Comparison of ENCODE assay signal across 1 cellular context in genomic region chr15:75204340-75205063, GRCh38.
A peak's percentile ranks its signal among the peaks of the same experiment; 100 is the strongest.
TF ChIP-seq lines count a peak whose summit lies in the region.

No MANE protein-coding gene starts in this region.

TF ChIP-seq in HepG2, 621 proteins besides CTCF, POLR2A, EP300 and RAD21 (continued from another document and continues in another):
- TF ChIP-seq THAP9 (CRISPR knock-in tag; IDR thresholded peaks at IDR 0.05; ENCODE audit: borderline replicate concordance) = peak; percentile 99
- TF ChIP-seq SATB2 (CRISPR knock-in tag; IDR thresholded peaks at IDR 0.05) = no peak
- TF ChIP-seq FUBP1 (CRISPR knock-in tag; IDR thresholded peaks at IDR 0.05; ENCODE audit: borderline replicate concordance) = no peak
- no peak for TF ChIP-seq NONO (IDR thresholded peaks at IDR 0.05)
- TF ChIP-seq NONO (CRISPR knock-in tag; conservative IDR thresholded peaks at IDR 0.05) = peak; percentile 73
- TF ChIP-seq ZC3H13 (CRISPR knock-in tag; IDR thresholded peaks at IDR 0.05) = no peak
- TF ChIP-seq ZNF33A (CRISPR knock-in tag; IDR thresholded peaks at IDR 0.05; ENCODE audit: borderline replicate concordance) = 0 out of 2 replicates have a peak, but pooled peaks have one; percentile 73
- no peak for TF ChIP-seq GABPA (IDR thresholded peaks at IDR 0.05; ENCODE audit: low read depth, low read length)
- TF ChIP-seq GABPA (CRISPR knock-in tag; IDR thresholded peaks at IDR 0.05; ENCODE audit: low read depth) = no peak
- no peak for TF ChIP-seq DNMT3B (CRISPR knock-in tag; conservative IDR thresholded peaks at IDR 0.05)
- peak; percentile 87; the same call in 1 of the 2 replicates for TF ChIP-seq ZNF691 (CRISPR knock-in tag; IDR thresholded peaks at IDR 0.05; ENCODE audit: borderline replicate concordance, low read depth)
- no peak for TF ChIP-seq ZNF230 (CRISPR knock-in tag; IDR thresholded peaks at IDR 0.05)
- peak; percentile 33; the same call in 1 of the 2 replicates for TF ChIP-seq MTA1 (CRISPR knock-in tag; IDR thresholded peaks at IDR 0.05; ENCODE audit: borderline replicate concordance)
- no peak for TF ChIP-seq TBL1XR1 (IDR thresholded peaks at IDR 0.05; ENCODE audit: borderline replicate concordance, low read length, partially characterized antibody)
- TF ChIP-seq ZNF737 (CRISPR knock-in tag; IDR thresholded peaks at IDR 0.05; ENCODE audit: borderline replicate concordance) = no peak
- TF ChIP-seq TBX3 (IDR thresholded peaks at IDR 0.05; ENCODE audit: borderline replicate concordance) = no peak
- 0 out of 2 replicates have a peak, but pooled peaks have one; percentile 40 for TF ChIP-seq ZBTB7B (CRISPR knock-in tag; IDR thresholded peaks at IDR 0.05)
- TF ChIP-seq KIAA2018 (CRISPR knock-in tag; IDR thresholded peaks at IDR 0.05; ENCODE audit: borderline replicate concordance) = no peak
- peak; percentile 92; the same call in 1 of the 2 replicates for TF ChIP-seq ZNF619 (CRISPR knock-in tag; IDR thresholded peaks at IDR 0.05)
- no peak for TF ChIP-seq ZNF598 (CRISPR knock-in tag; IDR thresholded peaks at IDR 0.05; ENCODE audit: borderline replicate concordance)
- TF ChIP-seq YEATS4 (CRISPR knock-in tag; IDR thresholded peaks at IDR 0.05; ENCODE audit: borderline replicate concordance) = peak; percentile 74
- peak; percentile 73; the same call in 1 of the 2 replicates for TF ChIP-seq MXD3 (CRISPR knock-in tag; IDR thresholded peaks at IDR 0.05)
- peak; percentile 51; the same call in 1 of the 2 replicates for TF ChIP-seq UBTF (CRISPR knock-in tag; IDR thresholded peaks at IDR 0.05)
- TF ChIP-seq NR2F1 (CRISPR knock-in tag; IDR thresholded peaks at IDR 0.05) = 0 out of 4 replicates have a peak, but pooled peaks of 1 of the 2 experiments have one; percentile 30
- peak in 1 of 2 experiments; percentile 85; a peak in 2 of 4 replicates for TF ChIP-seq KLF16 (CRISPR knock-in tag; IDR thresholded peaks at IDR 0.05)
- TF ChIP-seq HDAC6 (IDR thresholded peaks at IDR 0.05; ENCODE audit: low read depth, low read length) = no peak
- TF ChIP-seq ZBTB7A (CRISPR knock-in tag; IDR thresholded peaks at IDR 0.05) = peak; percentile 60; the same call in 1 of the 2 replicates
- TF ChIP-seq TOPORS (CRISPR knock-in tag; IDR thresholded peaks at IDR 0.05) = no peak
- no peak; the same call in 1 of the 2 replicates for TF ChIP-seq PRDM10 (CRISPR knock-in tag; IDR thresholded peaks at IDR 0.05; ENCODE audit: low read depth)
- no peak for TF ChIP-seq ZNF780A (CRISPR knock-in tag; IDR thresholded peaks at IDR 0.05)
